ENCODE assay signal across 16 cellular contexts in the genomic region with DNA sequence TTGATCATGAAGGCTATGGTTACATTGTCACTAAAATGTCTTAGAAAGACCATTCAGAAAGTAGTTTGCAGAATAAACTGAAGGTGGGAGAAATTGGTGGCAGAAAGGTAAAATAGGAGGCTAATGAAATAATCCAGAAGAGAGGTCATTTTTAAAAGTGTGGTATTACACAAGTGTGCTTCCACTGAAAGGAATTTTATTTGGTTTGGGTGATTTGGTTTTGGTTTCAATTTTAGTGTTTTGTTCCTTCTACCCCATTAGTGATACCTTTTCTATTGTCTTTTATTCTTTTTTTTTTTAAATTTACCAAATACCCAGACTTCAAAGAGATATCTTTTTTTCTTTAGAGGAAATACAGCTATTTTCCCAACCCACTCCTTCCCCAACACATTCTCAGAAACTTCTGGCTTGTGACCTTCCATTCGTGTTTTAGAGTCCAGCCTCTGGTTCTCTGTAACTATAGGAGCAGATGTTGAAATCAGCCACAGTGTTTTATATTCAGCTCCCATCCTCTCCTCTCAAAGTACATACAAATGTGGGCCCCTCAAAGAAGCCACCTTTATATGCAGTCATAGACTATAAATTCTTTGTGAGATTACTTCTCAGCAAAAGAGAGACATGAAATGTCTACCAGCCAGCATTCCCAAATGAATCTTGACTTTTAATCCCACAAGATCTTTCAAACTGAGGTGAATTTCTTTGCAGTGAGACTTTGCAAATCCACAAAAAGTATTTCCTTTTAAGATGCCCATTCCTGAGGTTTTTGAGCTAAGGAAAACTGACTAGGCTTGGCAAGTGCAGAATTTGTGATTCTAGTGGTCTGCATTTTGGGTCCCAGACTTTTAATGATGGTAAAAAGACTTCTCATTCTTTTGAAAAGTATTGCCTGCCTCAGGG. TPM values are rescaled to one million over a fixed set of nuclear protein-coding genes. Genes with fewer than 3 reads are reported as not detected.
DNase-seq lines count a peak whose midpoint lies in the region; ATAC-seq, FAIRE-seq and TF ChIP-seq lines count a peak whose summit lies in the region.
"Had no signal": no experiment of that assay in that cellular context is flagged by ENCODE, and none has a peak within 500 bp of the region (broad histone marks: within the 10 kb centered on the region; RNA-seq: fewer than 3 reads in every experiment).

No MANE protein-coding gene starts in this region.

- no peaks in the 10 kb centered on the region for H4K20me1 ChIP-seq in KMS-11 (ENCODE audit: insufficient read depth)
- H4K20me1 ChIP-seq in mammary epithelial cell (ENCODE audit: insufficient read depth, low read length) = no peaks in the 10 kb centered on the region

- H3K36me3 Mint-ChIP-seq in activated T-helper 1 cell treated with anti-CD3 and anti-CD28 coated beads, Interleukin-12 subunit alpha, Interleukin-12 subunit beta, Interleukin-2, Interleukin-4 antibody, amounts not matched to agents 30 ng/mL and 10 ng/mL and 1 ng/mL, durations not matched to agents 14 hours and 24 hours and 36 hours (ENCODE audit: low read depth) = no peaks in the 10 kb centered on the region
- no peaks in the 10 kb centered on the region for H3K36me3 Mint-ChIP-seq in Caco-2 (ENCODE audit: insufficient read depth, unreplicated experiment)

- H3K4me2 ChIP-seq in A549 (peak overlapping the region; percentile 26; the same call in 1 of the 3 replicates), KMS-11 (peak overlapping the region; percentile 46), mammary epithelial cell (ENCODE audit: insufficient read depth, low read depth, low read length) (no peak overlapping the region)

- no peak for TF ChIP-seq CTCF in A549 (IDR thresholded peaks at IDR 0.05)
- TF ChIP-seq CTCF in KMS-11 (conservative IDR thresholded peaks at IDR 0.05; ENCODE audit: low read depth, low read length) = no peak
- no peak for TF ChIP-seq CTCF in mammary epithelial cell (conservative IDR thresholded peaks at IDR 0.05 in 1 of 2, IDR thresholded peaks at IDR 0.05 in 1 of 2; ENCODE audit: extremely low read depth in 1 of 2, insufficient read depth in 1 of 2, low read depth in 1 of 2, low read length in 2 of 2)
- no peak for TF ChIP-seq CTCF in Caco-2 (IDR thresholded peaks at IDR 0.05; ENCODE audit: insufficient read depth in 1 of 2, low read depth in 1 of 2, low read length in 1 of 2, severe bottlenecking in 1 of 2, unreplicated experiment in 1 of 2)

- TF ChIP-seq RAD21 in A549 (conservative IDR thresholded peaks at IDR 0.05 in 1 of 2, IDR thresholded peaks at IDR 0.05 in 1 of 2) = no peak

- no peak for FAIRE-seq in A549 (lab: Jason Lieb, UNC)
- FAIRE-seq: bronchial epithelial cell, TTC549 had no signal

- no TSS peak for BruUV-seq in mammary epithelial cell (replicated peaks; lab: Mats Ljungman, UMichigan)
- BruUV-seq in Caco-2 (replicated peaks; lab: Mats Ljungman, UMichigan) = no TSS peak

- WGBS in A549 (ENCODE audit: missing lambda C conversion rate) = 55% methylated on average over 1 of the region's 1 CpG
- 38% methylated on average over 1 of the region's 1 CpG for WGBS in mammary epithelial cell (ENCODE audit: low coverage, missing lambda C conversion rate)

- DNase-seq in A549 (ENCODE audit: low read depth in 1 of 2, low spot score in 1 of 2) (no peak), mammary epithelial cell (no peak), myocyte (ENCODE audit: low read depth) (peak; percentile 20), cortex of kidney (lab: John Stamatoyannopoulos, UW) (no peak), Caco-2 (no peak)
- DNase-seq in activated T-helper 1 cell treated with anti-CD3 and anti-CD28 coated beads, Interleukin-12 subunit alpha, Interleukin-12 subunit beta, Interleukin-2, Interleukin-4 antibody, amounts not matched to agents 30 ng/mL and 10 ng/mL and 1 ng/mL, durations not matched to agents 14 hours and 24 hours and 36 hours (ENCODE audit: low spot score) = no peak
- no peak for DNase-seq in activated CD4-positive, alpha-beta T cell treated with anti-CD3 and anti-CD28 coated beads for 4 hours
- DNase-seq: activated CD8-positive, alpha-beta T cell treated with anti-CD3 and anti-CD28 coated beads, Interleukin-2, amount 10 ng/mL, durations not matched to agents 7 days and 5 days; H7; mesendoderm; NCI-H2107; NK-92 treated with Interleukin-12 subunit alpha and Interleukin-12 subunit beta, amount 100 ng/mL, for 24 hours; SHP77 had no signal

- in situ Hi-C loops in mammary epithelial cell (cut with MboI; ENCODE audit: low sequenced_read_pairs in 2 of 2) = no loop called here

- intact Hi-C loops in mammary epithelial cell (cut with micrococcal nuclease) = no loop called here
- intact Hi-C loops in activated T-helper 1 cell treated with anti-CD3 and anti-CD28 coated beads, Interleukin-12 subunit alpha, Interleukin-12 subunit beta, Interleukin-2, Interleukin-4 antibody, amounts not matched to agents 30 ng/mL and 10 ng/mL and 1 ng/mL, durations not matched to agents 14 hours and 24 hours and 36 hours (cut with micrococcal nuclease) = no loop called here
- intact Hi-C loops in Caco-2 (cut with micrococcal nuclease; ENCODE audit: unreplicated experiment) = no loop called here

- no peak overlapping the region for H3K27ac Mint-ChIP-seq in activated T-helper 1 cell treated with anti-CD3 and anti-CD28 coated beads, Interleukin-12 subunit alpha, Interleukin-12 subunit beta, Interleukin-2, Interleukin-4 antibody, amounts not matched to agents 30 ng/mL and 10 ng/mL and 1 ng/mL, durations not matched to agents 14 hours and 24 hours and 36 hours
- H3K27ac Mint-ChIP-seq in Caco-2 (ENCODE audit: unreplicated experiment) = no peak overlapping the region
- H3K27ac Mint-ChIP-seq: activated CD8-positive, alpha-beta T cell treated with anti-CD3 and anti-CD28 coated beads, Interleukin-2, amount 10 ng/mL, durations not matched to agents 7 days and 5 days had no signal

- H3K4me1 Mint-ChIP-seq in activated T-helper 1 cell treated with anti-CD3 and anti-CD28 coated beads, Interleukin-12 subunit alpha, Interleukin-12 subunit beta, Interleukin-2, Interleukin-4 antibody, amounts not matched to agents 30 ng/mL and 10 ng/mL and 1 ng/mL, durations not matched to agents 14 hours and 24 hours and 36 hours (ENCODE audit: low read depth) = no peaks in the 10 kb centered on the region
- no peaks in the 10 kb centered on the region for H3K4me1 Mint-ChIP-seq in Caco-2 (ENCODE audit: low read depth, unreplicated experiment)

- POLR2A ChIA-PET in A549 (lab: Yijun Ruan, JAX) (no interaction called here), Caco-2 (lab: Charles Lee) (no interaction called here)

- H3K27me3 Mint-ChIP-seq in activated T-helper 1 cell treated with anti-CD3 and anti-CD28 coated beads, Interleukin-12 subunit alpha, Interleukin-12 subunit beta, Interleukin-2, Interleukin-4 antibody, amounts not matched to agents 30 ng/mL and 10 ng/mL and 1 ng/mL, durations not matched to agents 14 hours and 24 hours and 36 hours (ENCODE audit: insufficient read depth) = no peaks in the 10 kb centered on the region
- no peaks in the 10 kb centered on the region for H3K27me3 Mint-ChIP-seq in Caco-2 (ENCODE audit: insufficient read depth, unreplicated experiment)

- H3K36me3 ChIP-seq in KMS-11 (ENCODE audit: insufficient read depth) = no peaks in the 10 kb centered on the region
- no peaks in the 10 kb centered on the region for H3K36me3 ChIP-seq in mammary epithelial cell (ENCODE audit: insufficient read depth, low read length)
- H3K36me3 ChIP-seq in Caco-2 (ENCODE audit: control insufficient read depth, insufficient read depth, low read length) = no peaks in the 10 kb centered on the region

- H3K9ac ChIP-seq in KMS-11 (no peak overlapping the region), mammary epithelial cell (ENCODE audit: insufficient read depth, low read length) (no peak overlapping the region)

- H2AFZ ChIP-seq in KMS-11 (ENCODE audit: low read depth) = peak overlapping the region; percentile 62
- peak overlapping the region; percentile 49 for H2AFZ ChIP-seq in mammary epithelial cell (ENCODE audit: low read depth, low read length)

- TF ChIP-seq POLR2A in A549 (IDR thresholded peaks at IDR 0.05; ENCODE audit: low read length) = no peak

- H3K79me2 ChIP-seq in KMS-11 (ENCODE audit: insufficient read depth, low read depth) (no peaks in the 10 kb centered on the region), mammary epithelial cell (ENCODE audit: insufficient read depth, low read length) (no peaks in the 10 kb centered on the region)

- H3K9me3 ChIP-seq in A549 = no peaks in the 10 kb centered on the region
- H3K9me3 ChIP-seq in mammary epithelial cell (replicated peaks; ENCODE audit: insufficient read depth, low read length) = no peaks in the 10 kb centered on the region
- no peaks in the 10 kb centered on the region for H3K9me3 ChIP-seq in Caco-2

- H3K4me3 ChIP-seq in A549 (no peak overlapping the region), KMS-11 (IDR thresholded peaks at IDR 0.05; ENCODE audit: insufficient read depth, low read depth, low read length) (no peak overlapping the region), mammary epithelial cell (replicated peaks in 1 of 3; ENCODE audit: insufficient read depth in 1 of 3, low read depth in 2 of 3, low read length in 3 of 3) (no peak overlapping the region), Caco-2 (ENCODE audit: low read depth, low read length) (no peak overlapping the region)

- ATAC-seq in A549 = no peak
- ATAC-seq: activated CD8-positive, alpha-beta T cell treated with anti-CD3 and anti-CD28 coated beads, Interleukin-2, amount 10 ng/mL, durations not matched to agents 7 days and 5 days had no signal

- H3K27ac ChIP-seq in A549 = 0 out of 6 replicates have a peak overlapping the region, but pooled peaks of 1 of the 2 experiments have one; percentile 12
- H3K27ac ChIP-seq in KMS-11 = no peak overlapping the region
- no peak overlapping the region for H3K27ac ChIP-seq in mammary epithelial cell (ENCODE audit: insufficient read depth, low read depth, low read length)

- H3K9me3 Mint-ChIP-seq in activated T-helper 1 cell treated with anti-CD3 and anti-CD28 coated beads, Interleukin-12 subunit alpha, Interleukin-12 subunit beta, Interleukin-2, Interleukin-4 antibody, amounts not matched to agents 30 ng/mL and 10 ng/mL and 1 ng/mL, durations not matched to agents 14 hours and 24 hours and 36 hours = no peaks in the 10 kb centered on the region
- no peaks in the 10 kb centered on the region for H3K9me3 Mint-ChIP-seq in Caco-2 (ENCODE audit: unreplicated experiment)

- H3K27me3 ChIP-seq in KMS-11 (ENCODE audit: insufficient read depth, low read depth) (no peaks in the 10 kb centered on the region), mammary epithelial cell (ENCODE audit: insufficient read depth, low read length) (no peaks in the 10 kb centered on the region), Caco-2 (replicated peaks; ENCODE audit: control insufficient read depth, insufficient read depth, low read length) (no peaks in the 10 kb centered on the region)

- no peak overlapping the region for H3K4me3 Mint-ChIP-seq in activated T-helper 1 cell treated with anti-CD3 and anti-CD28 coated beads, Interleukin-12 subunit alpha, Interleukin-12 subunit beta, Interleukin-2, Interleukin-4 antibody, amounts not matched to agents 30 ng/mL and 10 ng/mL and 1 ng/mL, durations not matched to agents 14 hours and 24 hours and 36 hours
- no peak overlapping the region for H3K4me3 Mint-ChIP-seq in Caco-2 (ENCODE audit: unreplicated experiment)
- H3K4me3 Mint-ChIP-seq: activated CD8-positive, alpha-beta T cell treated with anti-CD3 and anti-CD28 coated beads, Interleukin-2, amount 10 ng/mL, durations not matched to agents 7 days and 5 days had no signal

- no peak for TF ChIP-seq EP300 in A549 (IDR thresholded peaks at IDR 0.05)

- CTCF ChIA-PET in A549 (lab: Yijun Ruan, JAX) (no interaction called here), mammary epithelial cell (lab: Charles Lee; ENCODE audit: low non-redundant PET) (interaction anchor here (0.6 kb wide), 1 partner anchor 82 kb away, joined by 3 read pairs; no protein-coding TSS in a partner anchor), Caco-2 (lab: Charles Lee) (no interaction called here)

- dilution Hi-C loops in mammary epithelial cell (cut with HindIII; ENCODE audit: low sequenced_read_pairs) = no loop called here

- H3K4me1 ChIP-seq in A549 (peaks cover 23% of the 10 kb centered on the region), KMS-11 (ENCODE audit: low read depth, poor library complexity, severe bottlenecking) (peaks cover 10% of the 10 kb centered on the region), mammary epithelial cell (ENCODE audit: insufficient read depth, low read length) (peaks cover 12% of the 10 kb centered on the region), Caco-2 (0 out of 2 replicates have a peak, but pooled peaks cover 4% of the 10 kb centered on the region)

RNA-seq across cellular contexts. Expression of gene PALMD, which starts 42.0 kb away (rescaled TPM):
- polyA plus RNA-seq in A549 (2011; rRNA removed) = 0.92 and 1.2 TPM in 2 replicates
- polyA plus RNA-seq in A549 (2012; cell fraction: cytosol; rRNA removed) = 0.14 and 0.22 TPM in 2 replicates
- polyA plus RNA-seq in A549 (2012; cell fraction: nucleus; rRNA removed) = 0.23 and 0.24 TPM in 2 replicates
- 2.6 to 3.1 TPM (median 3.1 TPM) in 3 replicates for polyA plus RNA-seq in A549 (2017; fragmentation: RNase III; extraction: RNeasy Plus Mini Kit Qiagen cat#74134 plus additional on column Dnase treatment)
- polyA minus RNA-seq in A549 (2011; rRNA and poly(A)+ RNA removed) = 0.41 and 0.92 TPM in 2 replicates
- 10 to 100 TPM in 1 of 2 donors, 1 to 10 TPM in 1; 2.7 to 36.7 TPM for total RNA-seq in mammary epithelial cell
- 1.7 TPM for polyA plus RNA-seq in mammary epithelial cell
- 2.6 TPM for polyA minus RNA-seq in mammary epithelial cell
- 106 and 140 TPM in 2 replicates for total RNA-seq in myocyte
- polyA plus RNA-seq in myocyte (2012) = 17.5 TPM
- total RNA-seq in activated T-helper 1 cell treated with anti-CD3 and anti-CD28 coated beads, Interleukin-12 subunit alpha, Interleukin-12 subunit beta, Interleukin-2, Interleukin-4 antibody, amounts not matched to agents 30 ng/mL and 10 ng/mL and 1 ng/mL, durations not matched to agents 14 hours and 24 hours and 36 hours = not detected in 2 replicates
- 0.28 TPM in 1 of 2 replicates, not detected in the other for total RNA-seq in Caco-2 (2022)
- total RNA-seq: activated CD8-positive, alpha-beta T cell treated with anti-CD3 and anti-CD28 coated beads, Interleukin-2, amount 10 ng/mL, durations not matched to agents 7 days and 5 days; H7 had no signal
